In genomic region chr15:84714372-84714771, GRCh38 we compare ENCODE assay signal across 9 cellular contexts. TPM values are rescaled to one million over a fixed set of nuclear protein-coding genes. Genes with fewer than 3 reads are reported as not detected.
DNase-seq lines count a peak whose midpoint lies in the region; ATAC-seq and TF ChIP-seq lines count a peak whose summit lies in the region.
"Had no signal": no experiment of that assay in that cellular context is flagged by ENCODE, and none has a peak within 500 bp of the region (broad histone marks: within the 10 kb centered on the region; RNA-seq: fewer than 3 reads in every experiment).

No MANE protein-coding gene starts in this region.

- no TSS peak for BruUV-seq in MCF 10A (replicated peaks; lab: Mats Ljungman, UMichigan)

- peaks cover 17 to 24% (median 21%) of the 10 kb centered on the region in 3 donors for H3K4me1 Mint-ChIP-seq in IgD-negative memory B cell
- peaks cover 6% of the 10 kb centered on the region for H3K4me1 Mint-ChIP-seq in MCF 10A (ENCODE audit: insufficient read depth, unreplicated experiment)
- peaks cover 14 to 55% (median 31%) of the 10 kb centered on the region in 3 donors for H3K4me1 Mint-ChIP-seq in naive B cell

- DNase-seq in MCF 10A (ENCODE audit: unreplicated experiment) (no peak), naive B cell (no peak), NCI-H2029 treated with DMSO at 0.1 percent for 48 hours (lab: John Stamatoyannopoulos, UW) (no peak), NCI-H1048 (lab: John Stamatoyannopoulos, UW) (no peak)
- DNase-seq: NCI-H510A had no signal

- no peaks in the 10 kb centered on the region for H3K9me3 ChIP-seq in BLaER1

- H3K4me3 Mint-ChIP-seq in IgD-negative memory B cell (peak overlapping the region; percentile 94 to 99 (median 97)), MCF 10A (ENCODE audit: unreplicated experiment) (peak overlapping the region; percentile 83), naive B cell (peak overlapping the region; percentile 77 to 100 (median 95))

- peaks cover 53% of the 10 kb centered on the region for H4K20me1 ChIP-seq in BLaER1

- peak overlapping the region; percentile 91 for H3K4me2 ChIP-seq in BLaER1

- H3K36me3 Mint-ChIP-seq in IgD-negative memory B cell (peaks cover 3% of the 10 kb centered on the region), MCF 10A (ENCODE audit: insufficient read depth, unreplicated experiment) (peaks cover 35% of the 10 kb centered on the region), naive B cell (peaks cover 0 to 8% of the 10 kb centered on the region in 2 donors)

- peaks cover 27% of the 10 kb centered on the region for H3K4me1 ChIP-seq in BLaER1

- H3K27me3 Mint-ChIP-seq in IgD-negative memory B cell (no peaks in the 10 kb centered on the region), MCF 10A (ENCODE audit: insufficient read depth, unreplicated experiment) (no peaks in the 10 kb centered on the region), naive B cell (no peaks in the 10 kb centered on the region)

- POLR2A ChIA-PET in MCF 10A (lab: Yijun Ruan, JAX) = interaction anchor here (0.6 to 5.9 kb wide), 18 partner anchors 10 to 648 kb away, joined by 3 to 105 read pairs (median 6); partner anchors contain the start of genes WDR73 and ZNF592

- H3K9me3 Mint-ChIP-seq in IgD-negative memory B cell (no peaks in the 10 kb centered on the region), MCF 10A (ENCODE audit: unreplicated experiment) (no peaks in the 10 kb centered on the region), naive B cell (peaks cover 0 to 2% (median 0%) of the 10 kb centered on the region in 7 donors)

- CTCF ChIA-PET in MCF 10A (lab: Yijun Ruan, JAX) = interaction anchor here (1.1 to 2.6 kb wide), 6 partner anchors 16 to 214 kb away, joined by 3 to 13 read pairs (median 6); no protein-coding TSS in a partner anchor

- no peak for TF ChIP-seq CTCF in MCF 10A (IDR thresholded peaks at IDR 0.05; ENCODE audit: unreplicated experiment)

- intact Hi-C loops in MCF 10A (cut with micrococcal nuclease) = no loop called here

- peak overlapping the region; percentile 97; the same call in 1 of the 2 replicates for H3K4me3 ChIP-seq in BLaER1

- H3K27ac Mint-ChIP-seq in IgD-negative memory B cell (peak overlapping the region in 2 of 3 donors; percentile 53 to 83), MCF 10A (ENCODE audit: low read depth, unreplicated experiment) (peak overlapping the region; percentile 85), naive B cell (peak overlapping the region in 2 of 6 donors; percentile 2 to 5)

- ATAC-seq in naive B cell (ENCODE audit: low read depth in 2 of 2) (no peak), GM21717 (IDR thresholded peaks at IDR 0.05; ENCODE audit: unreplicated experiment) (no peak), HG02970 (IDR thresholded peaks at IDR 0.05; ENCODE audit: low FRiP score, unreplicated experiment) (no peak)

- H3K36me3 ChIP-seq in BLaER1 = peaks cover 26% of the 10 kb centered on the region

- H3K27me3 ChIP-seq in BLaER1 = no peaks in the 10 kb centered on the region

- H3K27ac ChIP-seq in BLaER1 = no peak overlapping the region

- peak overlapping the region; percentile 88; the same call in 1 of the 2 replicates for H3K9ac ChIP-seq in BLaER1

RNA-seq across cellular contexts. Expression of gene SEC11A, which starts 1.6 kb away (rescaled TPM):
- polyA plus RNA-seq in IgD-negative memory B cell (117 TPM), naive B cell (ENCODE audit: low read depth in 6 of 6) (100 to 1,000 TPM; 107 to 142 (median 130) TPM)
- total RNA-seq in MCF 10A (2022) = 192 and 197 TPM in 2 replicates

RNA-seq across cellular contexts. Expression of gene ZNF592, which starts 34.0 kb away (rescaled TPM):
- polyA plus RNA-seq in IgD-negative memory B cell (11.9 TPM), naive B cell (ENCODE audit: low read depth in 6 of 6) (10 to 100 TPM in 1 of 6 donors, 1 to 10 TPM in 5; 2.2 to 21.4 (median 8.5) TPM)
- total RNA-seq in MCF 10A (2022) = 27.0 and 27.5 TPM in 2 replicates

RNA-seq across cellular contexts. Expression of gene NMB, which starts 56.4 kb away (rescaled TPM):
- polyA plus RNA-seq in IgD-negative memory B cell = 5.1 TPM
- 5.1 and 7.1 TPM in 2 replicates for total RNA-seq in MCF 10A (2022)
- 1 to 10 TPM; 3.1 to 8.2 (median 3.6) TPM for polyA plus RNA-seq in naive B cell (ENCODE audit: low read depth in 6 of 6)
